Comparison of ENCODE assay signal across 8 cellular contexts in the genomic region with DNA sequence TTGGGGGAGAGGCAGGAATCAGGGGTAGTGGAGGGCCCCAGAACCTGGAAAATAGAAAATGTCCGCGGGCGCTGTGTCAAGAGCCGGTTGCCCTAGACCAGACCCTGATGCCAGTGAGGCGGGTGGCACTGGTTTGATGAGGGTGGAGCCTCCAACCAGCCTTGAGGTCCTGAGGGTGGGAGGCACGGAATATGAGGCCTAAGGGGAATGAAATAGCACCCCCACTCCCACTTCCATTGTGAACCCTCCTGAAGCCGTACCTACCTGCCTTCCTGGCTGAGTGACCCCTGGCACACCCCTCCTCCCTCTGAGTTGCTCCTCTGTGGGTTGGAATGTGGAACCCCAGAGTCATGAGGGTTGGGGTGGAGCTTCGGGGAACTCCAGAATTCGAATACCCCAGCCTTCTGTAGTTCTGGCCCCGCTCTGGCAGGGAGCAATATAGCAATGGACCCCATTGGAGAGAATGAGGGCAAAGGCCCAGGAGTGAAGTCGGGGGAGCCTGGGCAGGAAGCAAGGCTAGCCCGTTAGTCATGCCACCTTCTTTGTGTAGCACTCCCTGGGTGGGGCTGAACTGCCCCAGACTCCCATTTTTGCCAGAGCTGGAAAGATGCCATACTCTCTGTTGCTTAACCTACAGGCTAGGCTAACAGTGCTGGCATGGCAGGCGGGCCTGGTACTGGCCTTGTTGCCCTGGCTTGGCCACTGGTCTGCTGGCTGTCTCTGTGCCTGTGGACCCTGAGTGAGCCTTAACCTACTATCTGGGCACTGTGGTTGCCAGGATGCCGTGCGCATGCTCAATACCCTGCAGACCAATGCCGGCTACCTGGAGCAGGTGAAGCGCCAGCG. TPM values are rescaled to one million over a fixed set of nuclear protein-coding genes. Genes with fewer than 3 reads are reported as not detected.
DNase-seq lines count a peak whose midpoint lies in the region; ATAC-seq, FAIRE-seq and TF ChIP-seq lines count a peak whose summit lies in the region.

No MANE protein-coding gene starts in this region.

- no peaks in the 10 kb centered on the region for H3K9me1 ChIP-seq in endothelial cell of umbilical vein (replicated peaks; ENCODE audit: control insufficient read depth, extremely low read depth, insufficient read depth, low read length)

- peak; percentile 55 for TF ChIP-seq POLR2A in endothelial cell of umbilical vein (IDR thresholded peaks at IDR 0.05; ENCODE audit: low read depth, low read length)

- intact Hi-C loops in endothelial cell of umbilical vein (cut with micrococcal nuclease): loop anchor here (1.0 to 5.0 kb wide), 5 partner anchors 17 to 211 kb away; partner anchors contain the start of genes CDK9 and ENG

- H3K9me2 ChIP-seq in GM23248 (ENCODE audit: insufficient read depth): no peaks in the 10 kb centered on the region

- H3K4me2 ChIP-seq in GM23248 (ENCODE audit: unreplicated experiment) (peak overlapping the region; percentile 93), endothelial cell of umbilical vein (ENCODE audit: insufficient read depth, low read length) (peak overlapping the region; percentile 77)

- peak overlapping the region; percentile 98 for H3K9ac ChIP-seq in GM23248
- H3K9ac ChIP-seq in endothelial cell of umbilical vein (replicated peaks; ENCODE audit: extremely low read depth, insufficient read depth, low read length): peak overlapping the region; percentile 91

- FAIRE-seq in endothelial cell of umbilical vein (lab: Jason Lieb, UNC): peak; percentile 76

- DNase-seq in AG04449 (ENCODE audit: low read depth, low spot score) (no peak), GM23248 (peak; percentile 81), endothelial cell of umbilical vein (ENCODE audit: low read depth, low spot score) (no peak), foreskin melanocyte (no peak), amniotic stem cell (lab: John Stamatoyannopoulos, UW) (no peak)
- DNase-seq in T-helper 2 cell treated with Interferon-gamma antibody and Interleukin-4, amounts not matched to agents 5 μg/mL and 100 μg/mL, for 36 hours (ENCODE audit: low spot score): no peak
- no peak for DNase-seq in naive thymus-derived CD8-positive, alpha-beta T cell

- dilution Hi-C loops in endothelial cell of umbilical vein (cut with MboI; ENCODE audit: extremely low pct_ligation_motif_present, low sequenced_read_pairs): no loop called here

- TF ChIP-seq CTCF in AG04449 (IDR thresholded peaks at IDR 0.05; ENCODE audit: insufficient read depth, low read length, missing control alignments) (no peak), endothelial cell of umbilical vein (IDR thresholded peaks at IDR 0.05; ENCODE audit: extremely low read depth in 1 of 2, insufficient read depth in 1 of 2, low read depth in 1 of 2, low read length in 2 of 2) (no peak)

- H3K36me3 Mint-ChIP-seq in T-helper 2 cell treated with Interferon-gamma antibody and Interleukin-4, amounts not matched to agents 5 μg/mL and 100 μg/mL, for 36 hours (ENCODE audit: low read depth): peaks cover 20% of the 10 kb centered on the region
- H3K36me3 Mint-ChIP-seq in naive thymus-derived CD8-positive, alpha-beta T cell: peaks cover 0 to 36% (median 0%) of the 10 kb centered on the region in 3 donors

- in situ Hi-C loops in GM23248 (cut with MboI): no loop called here

- POLR2A ChIA-PET in AG04449 (lab: Yijun Ruan, JAX) (interaction anchor here (0.6 to 2.3 kb wide), 8 partner anchors 8 to 119 kb away, joined by 3 to 11 read pairs (median 4); partner anchors contain the start of gene CDK9), endothelial cell of umbilical vein (lab: Charles Lee) (interaction anchor here (0.7 kb wide), 1 partner anchor 64 kb away, joined by 4 read pairs; no protein-coding TSS in a partner anchor)
- POLR2A ChIA-PET in naive thymus-derived CD8-positive, alpha-beta T cell (lab: Charles Lee): interaction anchor here (0.7 to 6.2 kb wide), 9 partner anchors 8 to 117 kb away, joined by 3 to 46 read pairs (median 4); partner anchors contain the start of genes CDK9 and ST6GALNAC4

- peak in 1 of 2 donors; percentile 15 for ATAC-seq in naive thymus-derived CD8-positive, alpha-beta T cell
- ATAC-seq in GM18520 (IDR thresholded peaks at IDR 0.05; ENCODE audit: unreplicated experiment): no peak

- H3K27ac ChIP-seq in GM23248: peak overlapping the region; percentile 92
- peak overlapping the region; percentile 83 for H3K27ac ChIP-seq in endothelial cell of umbilical vein (ENCODE audit: insufficient read depth, low read depth, low read length)

- TSS peak; percentile 60 for BruUV-seq in endothelial cell of umbilical vein (replicated peaks; lab: Mats Ljungman, UMichigan)

- H3K4me1 Mint-ChIP-seq in T-helper 2 cell treated with Interferon-gamma antibody and Interleukin-4, amounts not matched to agents 5 μg/mL and 100 μg/mL, for 36 hours (ENCODE audit: low read depth): peaks cover 17% of the 10 kb centered on the region
- peaks cover 3 to 43% (median 32%) of the 10 kb centered on the region in 4 donors for H3K4me1 Mint-ChIP-seq in naive thymus-derived CD8-positive, alpha-beta T cell

- H3K27me3 ChIP-seq in GM23248 (replicated peaks; ENCODE audit: insufficient read depth) (no peaks in the 10 kb centered on the region), endothelial cell of umbilical vein (ENCODE audit: control insufficient read depth in 2 of 2, insufficient read depth in 2 of 2, low read length in 2 of 2) (no peaks in the 10 kb centered on the region)

- H4K20me1 ChIP-seq in GM23248 (ENCODE audit: insufficient read depth): no peaks in the 10 kb centered on the region
- no peaks in the 10 kb centered on the region for H4K20me1 ChIP-seq in endothelial cell of umbilical vein (replicated peaks; ENCODE audit: control insufficient read depth, extremely low read depth, insufficient read depth, low read length)

- peaks cover 15% of the 10 kb centered on the region for H3F3A ChIP-seq in GM23248 (ENCODE audit: insufficient read depth)

- peak overlapping the region; percentile 97 for H3K4me3 Mint-ChIP-seq in T-helper 2 cell treated with Interferon-gamma antibody and Interleukin-4, amounts not matched to agents 5 μg/mL and 100 μg/mL, for 36 hours
- H3K4me3 Mint-ChIP-seq in naive thymus-derived CD8-positive, alpha-beta T cell: peak overlapping the region; percentile 87 to 97 (median 94)

- CTCF ChIA-PET in AG04449 (lab: Yijun Ruan, JAX) (interaction anchor here (1.5 to 3.9 kb wide), 4 partner anchors 11 to 69 kb away, joined by 6 to 12 read pairs (median 11); partner anchors contain the start of gene TOR2A), endothelial cell of umbilical vein (lab: Charles Lee) (interaction anchor here (0.9 to 1.9 kb wide), 3 partner anchors 18 to 69 kb away, joined by 3 to 9 read pairs (median 3); partner anchors contain the start of genes CDK9 and TOR2A)

- H3K79me2 ChIP-seq in GM23248 (ENCODE audit: insufficient read depth): peaks cover 34% of the 10 kb centered on the region
- peaks cover 19% of the 10 kb centered on the region for H3K79me2 ChIP-seq in endothelial cell of umbilical vein (ENCODE audit: control insufficient read depth, insufficient read depth, low read length)

- no peaks in the 10 kb centered on the region for H3K27me3 Mint-ChIP-seq in T-helper 2 cell treated with Interferon-gamma antibody and Interleukin-4, amounts not matched to agents 5 μg/mL and 100 μg/mL, for 36 hours (ENCODE audit: low read depth)
- no peaks in the 10 kb centered on the region for H3K27me3 Mint-ChIP-seq in naive thymus-derived CD8-positive, alpha-beta T cell

- H2AFZ ChIP-seq in GM23248 (peak overlapping the region; percentile 61), endothelial cell of umbilical vein (ENCODE audit: low read depth, low read length) (no peak overlapping the region)

- peak overlapping the region; percentile 94 for H3K27ac Mint-ChIP-seq in T-helper 2 cell treated with Interferon-gamma antibody and Interleukin-4, amounts not matched to agents 5 μg/mL and 100 μg/mL, for 36 hours
- H3K27ac Mint-ChIP-seq in naive thymus-derived CD8-positive, alpha-beta T cell: peak overlapping the region; percentile 82 to 97 (median 94)

- H3K9me3 ChIP-seq in GM23248 (ENCODE audit: low read depth) (no peaks in the 10 kb centered on the region), endothelial cell of umbilical vein (replicated peaks; ENCODE audit: control insufficient read depth, insufficient read depth, low read length) (no peaks in the 10 kb centered on the region)

- H3K4me1 ChIP-seq in GM23248 (ENCODE audit: insufficient read depth) (peaks cover 16% of the 10 kb centered on the region), endothelial cell of umbilical vein (ENCODE audit: control insufficient read depth, extremely low read depth, insufficient read depth, low read length) (peaks cover 19% of the 10 kb centered on the region)

- H3K4me3 ChIP-seq in AG04449 (ENCODE audit: low read depth, low read length) (peak overlapping the region; percentile 81), GM23248 (peak overlapping the region; percentile 91), endothelial cell of umbilical vein (replicated peaks in 1 of 3; ENCODE audit: insufficient read depth in 1 of 3, low read depth in 1 of 3, low read length in 3 of 3) (peak overlapping the region; percentile 71 to 80 (median 79))

- 32 to 35% methylated on average over 18 of the region's 18 CpGs for WGBS in GM23248 (ENCODE audit: low coverage in 1 of 2, low lambda C conversion rate in 2 of 2, missing lambda C conversion rate in 2 of 2), 2 experiments

- no peaks in the 10 kb centered on the region for H3K9me3 Mint-ChIP-seq in T-helper 2 cell treated with Interferon-gamma antibody and Interleukin-4, amounts not matched to agents 5 μg/mL and 100 μg/mL, for 36 hours
- no peaks in the 10 kb centered on the region for H3K9me3 Mint-ChIP-seq in naive thymus-derived CD8-positive, alpha-beta T cell

- no peaks in the 10 kb centered on the region for H3K36me3 ChIP-seq in GM23248 (ENCODE audit: low read depth)
- peaks cover 6 to 17% of the 10 kb centered on the region in 2 experiments for H3K36me3 ChIP-seq in endothelial cell of umbilical vein (ENCODE audit: control insufficient read depth in 2 of 2, extremely low read depth in 1 of 2, insufficient read depth in 2 of 2, low read length in 2 of 2)

RNA-seq across cellular contexts. Expression of gene FPGS, which starts 1.0 kb away (rescaled TPM):
- 67.7 and 80.4 TPM in 2 replicates for total RNA-seq in GM23248 (2014; rRNA removed; shearing (Covaris generic))
- polyA plus RNA-seq in GM23248 (2016; fragmentation: Nextera tagmentation; extraction: Ambion mirVana) (60.2 and 71.4 TPM in 2 replicates), endothelial cell of umbilical vein (77.7 and 129 TPM in 2 replicates)
- total RNA-seq in endothelial cell of umbilical vein: 90.2 and 90.7 TPM in 2 replicates
- 67.9 and 72.7 TPM in 2 replicates for polyA plus RNA-seq in endothelial cell of umbilical vein (2011; cell fraction: cytosol; rRNA removed)
- 116 and 150 TPM in 2 replicates for polyA plus RNA-seq in endothelial cell of umbilical vein (2011; cell fraction: nucleus; rRNA removed)
- polyA plus RNA-seq in endothelial cell of umbilical vein (2012): 58.5 and 71.2 TPM in 2 replicates
- polyA minus RNA-seq in endothelial cell of umbilical vein: 76.5 and 80.5 TPM in 2 replicates
- 58.0 TPM for polyA minus RNA-seq in endothelial cell of umbilical vein (2011; cell fraction: cytosol; rRNA and poly(A)+ RNA removed)
- 45.1 and 52.0 TPM in 2 replicates for polyA minus RNA-seq in endothelial cell of umbilical vein (2011; cell fraction: nucleus; rRNA and poly(A)+ RNA removed)
- total RNA-seq in naive thymus-derived CD8-positive, alpha-beta T cell: 100 to 1,000 TPM; 155 to 158 TPM
- 10 to 100 TPM; 51.7 to 54.8 (median 53.4) TPM for polyA plus RNA-seq in naive thymus-derived CD8-positive, alpha-beta T cell

RNA-seq across cellular contexts. Expression of gene CDK9, which starts 17.9 kb away (rescaled TPM):
- total RNA-seq in GM23248 (2014; rRNA removed; shearing (Covaris generic)): 43.7 and 59.8 TPM in 2 replicates
- polyA plus RNA-seq in GM23248 (2016; fragmentation: Nextera tagmentation; extraction: Ambion mirVana): 58.9 and 59.7 TPM in 2 replicates
- total RNA-seq in endothelial cell of umbilical vein: 124 and 128 TPM in 2 replicates
- 92.2 and 99.0 TPM in 2 replicates for polyA plus RNA-seq in endothelial cell of umbilical vein
- polyA plus RNA-seq in endothelial cell of umbilical vein (2011; cell fraction: cytosol; rRNA removed): 50.0 and 61.0 TPM in 2 replicates
- 193 and 200 TPM in 2 replicates for polyA plus RNA-seq in endothelial cell of umbilical vein (2011; cell fraction: nucleus; rRNA removed)
- polyA plus RNA-seq in endothelial cell of umbilical vein (2012): 76.9 and 94.3 TPM in 2 replicates
- polyA minus RNA-seq in endothelial cell of umbilical vein: 88.4 and 92.9 TPM in 2 replicates
- polyA minus RNA-seq in endothelial cell of umbilical vein (2011; cell fraction: cytosol; rRNA and poly(A)+ RNA removed): 63.0 TPM
- 58.3 and 65.1 TPM in 2 replicates for polyA minus RNA-seq in endothelial cell of umbilical vein (2011; cell fraction: nucleus; rRNA and poly(A)+ RNA removed)
- total RNA-seq in naive thymus-derived CD8-positive, alpha-beta T cell: 100 to 1,000 TPM; 142 to 147 TPM
- 10 to 100 TPM; 28.3 to 62.9 (median 38.9) TPM for polyA plus RNA-seq in naive thymus-derived CD8-positive, alpha-beta T cell

RNA-seq across cellular contexts. Expression of gene SH2D3C, which starts 25.3 kb away (rescaled TPM):
- total RNA-seq in GM23248 (2014; rRNA removed; shearing (Covaris generic)): not detected in 2 replicates
- polyA plus RNA-seq in GM23248 (2016; fragmentation: Nextera tagmentation; extraction: Ambion mirVana): not detected in 2 replicates
- 95.0 and 102 TPM in 2 replicates for total RNA-seq in endothelial cell of umbilical vein
- 173 and 218 TPM in 2 replicates for polyA plus RNA-seq in endothelial cell of umbilical vein
- 61.4 and 68.1 TPM in 2 replicates for polyA plus RNA-seq in endothelial cell of umbilical vein (2011; cell fraction: cytosol; rRNA removed)
- polyA plus RNA-seq in endothelial cell of umbilical vein (2011; cell fraction: nucleus; rRNA removed): 67.4 and 92.8 TPM in 2 replicates
- polyA plus RNA-seq in endothelial cell of umbilical vein (2012): 42.8 and 49.4 TPM in 2 replicates
- polyA minus RNA-seq in endothelial cell of umbilical vein: 104 and 130 TPM in 2 replicates
- not detected for polyA minus RNA-seq in endothelial cell of umbilical vein (2011; cell fraction: cytosol; rRNA and poly(A)+ RNA removed)
- polyA minus RNA-seq in endothelial cell of umbilical vein (2011; cell fraction: nucleus; rRNA and poly(A)+ RNA removed): 45.1 and 63.7 TPM in 2 replicates
- total RNA-seq in naive thymus-derived CD8-positive, alpha-beta T cell: 10 to 100 TPM; 42.8 to 45.1 TPM
- 10 to 100 TPM; 13.8 to 50.8 (median 23.5) TPM for polyA plus RNA-seq in naive thymus-derived CD8-positive, alpha-beta T cell

RNA-seq across cellular contexts. Expression of gene ENG, which starts 50.7 kb away (rescaled TPM):
- total RNA-seq in GM23248 (2014; rRNA removed; shearing (Covaris generic)): 54.5 and 57.4 TPM in 2 replicates
- polyA plus RNA-seq in GM23248 (2016; fragmentation: Nextera tagmentation; extraction: Ambion mirVana): 226 and 232 TPM in 2 replicates
- 688 and 728 TPM in 2 replicates for total RNA-seq in endothelial cell of umbilical vein
- polyA plus RNA-seq in endothelial cell of umbilical vein: 338 and 355 TPM in 2 replicates
- polyA plus RNA-seq in endothelial cell of umbilical vein (2011; cell fraction: cytosol; rRNA removed): 321 and 356 TPM in 2 replicates
- 246 and 249 TPM in 2 replicates for polyA plus RNA-seq in endothelial cell of umbilical vein (2011; cell fraction: nucleus; rRNA removed)
- polyA plus RNA-seq in endothelial cell of umbilical vein (2012): 646 and 659 TPM in 2 replicates
- 275 and 289 TPM in 2 replicates for polyA minus RNA-seq in endothelial cell of umbilical vein
- 28.9 TPM for polyA minus RNA-seq in endothelial cell of umbilical vein (2011; cell fraction: cytosol; rRNA and poly(A)+ RNA removed)
- 123 and 127 TPM in 2 replicates for polyA minus RNA-seq in endothelial cell of umbilical vein (2011; cell fraction: nucleus; rRNA and poly(A)+ RNA removed)
- total RNA-seq in naive thymus-derived CD8-positive, alpha-beta T cell: 10 to 100 TPM in 1 of 2 experiments, 1 to 10 TPM in 1; 9.4 to 10.2 TPM
- 1 to 10 TPM; 2.1 to 5.4 (median 4.4) TPM for polyA plus RNA-seq in naive thymus-derived CD8-positive, alpha-beta T cell

Comparison
In these comparisons a context has a peak if more than half of its experiments do, and no peak if none do; other contexts are left out.
1. RNA of gene SH2D3C, which starts 25.3 kb away (total RNA-seq): 95.0 to 102 TPM in endothelial cell of umbilical vein and 42.8 to 45.1 TPM in naive thymus-derived CD8-positive, alpha-beta T cell; not detected in GM23248; every median in the first group is over 10 times any median in the second.
2. Peak in every context shown above with its lines, with median percentiles within 50 percentile points of each other: H3K4me3 ChIP-seq.